In the genomic region with DNA sequence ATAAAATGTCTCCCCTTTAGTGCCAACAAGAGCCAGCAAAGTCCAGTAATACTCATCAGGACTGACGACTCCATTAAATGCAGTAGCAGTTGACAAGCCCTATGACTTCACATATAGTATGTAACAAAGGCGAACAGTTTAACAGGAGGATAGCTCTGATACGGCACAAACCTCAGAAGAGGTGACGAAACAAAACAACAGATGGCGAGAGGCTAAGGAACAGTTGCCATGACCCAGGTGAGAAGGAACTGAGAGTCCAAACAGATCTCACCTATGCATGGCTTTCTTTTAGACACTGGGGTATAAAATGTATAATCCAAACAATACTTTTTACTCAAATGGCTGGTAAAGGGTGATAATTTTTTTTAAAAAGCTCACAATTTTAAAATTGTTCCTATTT, we compare ENCODE assay signal across 21 cellular contexts.
"Had no signal": no experiment of that assay in that cellular context is flagged by ENCODE, and none has a peak within 500 bp of the region (broad histone marks: within the 10 kb centered on the region; RNA-seq: fewer than 3 reads in every experiment).

No MANE protein-coding gene starts in this region.

- H3K9me3 ChIP-seq: breast epithelium, gastroesophageal sphincter, sigmoid colon, thyroid gland had no signal

- H3K27me3 ChIP-seq: breast epithelium, gastroesophageal sphincter, sigmoid colon, thyroid gland had no signal

- ATAC-seq: activated CD4-positive, alpha-beta T cell treated with anti-CD3 and anti-CD28 coated beads for 36 hours; activated naive CD4-positive, alpha-beta T cell treated with anti-CD3 and anti-CD28 coated beads, Interleukin-2, amount 50 U/mL, for 72 hours; activated T-cell treated with anti-CD3 and anti-CD28 coated beads, Interleukin-2, amount 50 U/mL, for 72 hours; effector memory CD8-positive, alpha-beta T cell; left colon; naive thymus-derived CD8-positive, alpha-beta T cell; stimulated activated effector memory CD8-positive, alpha-beta T cell treated with anti-CD3 and anti-CD28 coated beads, Interleukin-12 subunit alpha, Interleukin-12 subunit beta, amount 100 ng/mL, for 72 hours had no signal

- H3K36me3 ChIP-seq: breast epithelium, gastroesophageal sphincter, sigmoid colon, thyroid gland had no signal

- H3K4me3 ChIP-seq: breast epithelium, gastroesophageal sphincter, sigmoid colon, thyroid gland had no signal

- H3K4me1 ChIP-seq: breast epithelium, sigmoid colon, thyroid gland had no signal

- DNase-seq: activated CD4-positive, alpha-beta T cell treated with anti-CD3 and anti-CD28 coated beads for 36 hours; activated CD4-positive, CD25-positive, alpha-beta regulatory T cell; activated naive CD4-positive, alpha-beta T cell; activated T-cell treated with anti-CD3 and anti-CD28 coated beads for 4 hours; activated T-cell treated with anti-CD3 and anti-CD28 coated beads, Interleukin-2, amount 50 U/mL, for 72 hours; cortex of kidney; effector memory CD8-positive, alpha-beta T cell; erythroblast; hippocampal formation; kidney; left colon; midbrain; naive thymus-derived CD8-positive, alpha-beta T cell; sigmoid colon; small intestine; stimulated activated CD4-positive, alpha-beta T cell treated with anti-CD3 and anti-CD28 coated beads, Interleukin-4, amount 100 ng/mL, for 24 hours; thyroid gland had no signal
